ENCODE assay signal across 8 cellular contexts in genomic region chr16:75109732-75110243, GRCh38. TPM values are rescaled to one million over a fixed set of nuclear protein-coding genes. Genes with fewer than 3 reads are reported as not detected.
A peak's percentile ranks its signal among the peaks of the same experiment; 100 is the strongest.
DNase-seq lines count a peak whose midpoint lies in the region; ATAC-seq, FAIRE-seq and TF ChIP-seq lines count a peak whose summit lies in the region.
"Had no signal": no experiment of that assay in that cellular context is flagged by ENCODE, and none has a peak within 500 bp of the region (broad histone marks: within the 10 kb centered on the region; RNA-seq: fewer than 3 reads in every experiment).

No MANE protein-coding gene starts in this region.

- BruUV-seq in HCT116 (replicated peaks; lab: Mats Ljungman, UMichigan) = no TSS peak

- H3K79me2 ChIP-seq in HCT116 (ENCODE audit: insufficient read depth, low read length) = no peaks in the 10 kb centered on the region

- peaks cover 35 to 49% of the 10 kb centered on the region in 2 experiments for H3K4me1 ChIP-seq in HCT116 (ENCODE audit: control insufficient read depth in 1 of 2, insufficient read depth in 2 of 2, low read length in 2 of 2)

- TF ChIP-seq CTCF in HCT116 (IDR thresholded peaks at IDR 0.05 in 2 of 3, conservative IDR thresholded peaks at IDR 0.05 in 1 of 3; ENCODE audit: borderline replicate concordance in 1 of 3, insufficient read depth in 1 of 3, low read depth in 2 of 3, low read length in 2 of 3) (no peak), epithelial cell of proximal tubule (conservative IDR thresholded peaks at IDR 0.05; ENCODE audit: low read depth, low read length) (peak; percentile 8), progenitor cell of endocrine pancreas (IDR thresholded peaks at IDR 0.05; ENCODE audit: unreplicated experiment) (no peak), D721Med (IDR thresholded peaks at IDR 0.05; ENCODE audit: insufficient read depth, missing control alignments) (no peak)

- CTCF ChIA-PET in HCT116 (lab: Charles Lee) = interaction anchor here (0.9 to 4.4 kb wide), 7 partner anchors 10 to 206 kb away, joined by 3 to 116 read pairs (median 5); partner anchors contain the start of gene ZNRF1

- H3K36me3 Mint-ChIP-seq in progenitor cell of endocrine pancreas (ENCODE audit: insufficient read depth) = peaks cover 5% of the 10 kb centered on the region

- no peak overlapping the region for H2AFZ ChIP-seq in HCT116 (ENCODE audit: low read depth, low read length, poor library complexity, severe bottlenecking)

- H3K4me2 ChIP-seq in HCT116 (ENCODE audit: low read length) = peak overlapping the region; percentile 79

- TF ChIP-seq RAD21 in HCT116 (IDR thresholded peaks at IDR 0.05; ENCODE audit: low read depth) = no peak

- no peaks in the 10 kb centered on the region for H3K9me2 ChIP-seq in HCT116 (ENCODE audit: insufficient read depth)

- H3K27ac Mint-ChIP-seq in progenitor cell of endocrine pancreas = peak overlapping the region; percentile 80

- no peaks in the 10 kb centered on the region for H3K9me3 Mint-ChIP-seq in progenitor cell of endocrine pancreas (ENCODE audit: low read depth)

- FAIRE-seq in D721Med (lab: Jason Lieb, UNC) = no peak

- H3K4me1 Mint-ChIP-seq in progenitor cell of endocrine pancreas (ENCODE audit: low read depth) = peaks cover 9% of the 10 kb centered on the region

- POLR2A ChIA-PET in HCT116 (lab: Charles Lee) = interaction anchor here (1.2 to 3.1 kb wide), 3 partner anchors 111 to 125 kb away, joined by 3 to 19 read pairs (median 17); partner anchors contain the start of genes WDR59 and ZNRF1

- no peaks in the 10 kb centered on the region for H3K27me3 Mint-ChIP-seq in progenitor cell of endocrine pancreas

- no peaks in the 10 kb centered on the region for H3K9me3 ChIP-seq in HCT116 (ENCODE audit: control insufficient read depth in 1 of 2, insufficient read depth in 1 of 2, low read depth in 1 of 2, low read length in 2 of 2)
- H3K9me3 ChIP-seq: SJSA1 had no signal

- H3K27me3 ChIP-seq in HCT116 (ENCODE audit: insufficient read depth, low read length) = no peaks in the 10 kb centered on the region
- H3K27me3 ChIP-seq: SJSA1 had no signal

- peak overlapping the region; percentile 81 for H3K9ac ChIP-seq in HCT116 (ENCODE audit: low read length)

- no peak overlapping the region for H3K4me3 Mint-ChIP-seq in progenitor cell of endocrine pancreas (ENCODE audit: low read depth)

- no peaks in the 10 kb centered on the region for H4K20me1 ChIP-seq in HCT116 (ENCODE audit: insufficient read depth)

- intact Hi-C loops in HCT116 (cut with micrococcal nuclease) = loop anchor here (2.0 to 10.0 kb wide), 2 partner anchors 123 to 295 kb away; no protein-coding TSS in a partner anchor

- no peak; the same call in 1 of the 2 replicates for ATAC-seq in HCT116
- ATAC-seq in GM18861 (IDR thresholded peaks at IDR 0.05; ENCODE audit: unreplicated experiment) = no peak

- peak overlapping the region; percentile 91 for H3K27ac ChIP-seq in HCT116 (ENCODE audit: low read depth, low read length)

- no peak for TF ChIP-seq POLR2A in HCT116 (IDR thresholded peaks at IDR 0.05; ENCODE audit: borderline replicate concordance, extremely low read depth, insufficient read depth, insufficient read length)

- H3K4me3 ChIP-seq in HCT116 (replicated peaks in 1 of 2; ENCODE audit: low read depth in 1 of 2, low read length in 2 of 2) = peak overlapping the region in 1 of 2 experiments; percentile 52; a peak in 2 of 4 replicates
- no peak overlapping the region for H3K4me3 ChIP-seq in epithelial cell of proximal tubule (ENCODE audit: low read depth, low read length)
- H3K4me3 ChIP-seq: SJSA1 had no signal

- no peak for DNase-seq in HCT116 (ENCODE audit: low read depth, low spot score)
- peak; percentile 61 for DNase-seq in RPMI8226
- DNase-seq in epithelial cell of proximal tubule (ENCODE audit: low read depth) = no peak
- DNase-seq in progenitor cell of endocrine pancreas (ENCODE audit: low spot score, unreplicated experiment) = no peak
- DNase-seq in activated CD8-positive, alpha-beta memory T cell treated with anti-CD3 and anti-CD28 coated beads for 24 hours = no peak
- DNase-seq in D721Med (ENCODE audit: insufficient read length, low spot score) = no peak

- RAD21 ChIA-PET in HCT116 (lab: Charles Lee; ENCODE audit: low non-redundant PET in 1 of 2, low total read pairs in 2 of 2, uncharacterized antibody in 2 of 2, unreplicated experiment in 2 of 2) = interaction anchor here (1.1 to 3.5 kb wide), 2 partner anchors 111 to 112 kb away, joined by 3 to 33 read pairs; partner anchors contain the start of gene ZNRF1 (in 2 of the 2)

- H3K36me3 ChIP-seq in HCT116 (ENCODE audit: control insufficient read depth in 1 of 2, insufficient read depth in 2 of 2, low read length in 2 of 2) = peaks cover 0 to 5% of the 10 kb centered on the region in 2 experiments; a peak in 1 of 4 replicates

TF ChIP-seq in HCT116, 20 proteins besides CTCF, POLR2A, EP300 and RAD21:
- TF ChIP-seq EGR1 (IDR thresholded peaks at IDR 0.05; ENCODE audit: low read depth) = no peak
- no peak for TF ChIP-seq TCF7L2 (IDR thresholded peaks at IDR 0.05; ENCODE audit: borderline replicate concordance, extremely low read depth, insufficient read depth, insufficient read length)
- no peak for TF ChIP-seq MAX (IDR thresholded peaks at IDR 0.05)
- no peak for TF ChIP-seq EZH2phosphoT487 (IDR thresholded peaks at IDR 0.05; ENCODE audit: borderline replicate concordance)
- no peak for TF ChIP-seq FOSL1 (IDR thresholded peaks at IDR 0.05; ENCODE audit: low read depth)
- no peak for TF ChIP-seq CEBPB (IDR thresholded peaks at IDR 0.05; ENCODE audit: low read depth)
- TF ChIP-seq ELF1 (IDR thresholded peaks at IDR 0.05; ENCODE audit: borderline replicate concordance, low read depth) = no peak
- TF ChIP-seq YY1 (IDR thresholded peaks at IDR 0.05; ENCODE audit: extremely low read depth, insufficient replicate concordance, low read depth, low read length) = no peak
- no peak for TF ChIP-seq EZH2 (IDR thresholded peaks at IDR 0.05)
- TF ChIP-seq ZBTB33 (IDR thresholded peaks at IDR 0.05; ENCODE audit: extremely low read depth, insufficient replicate concordance, low read length) = no peak
- TF ChIP-seq ATF3 (IDR thresholded peaks at IDR 0.05) = no peak
- TF ChIP-seq SIN3A (IDR thresholded peaks at IDR 0.05; ENCODE audit: low read depth) = no peak
- TF ChIP-seq SRF (IDR thresholded peaks at IDR 0.05; ENCODE audit: low read depth) = no peak
- no peak; the same call in 1 of the 2 replicates for TF ChIP-seq POLR2AphosphoS5 (IDR thresholded peaks at IDR 0.05; ENCODE audit: low read depth, low read length)
- TF ChIP-seq REST (IDR thresholded peaks at IDR 0.05; ENCODE audit: low read depth) = no peak

RNA-seq across cellular contexts. Expression of gene LDHD, which starts 6.8 kb away (rescaled TPM):
- 3.4 TPM for total RNA-seq in HCT116 (2021; ENCODE audit: unreplicated experiment)
- 5.7 and 6.6 TPM in 2 replicates for polyA plus RNA-seq in HCT116 (2012)
- 0.12 TPM in 1 of 2 replicates, not detected in the other for total RNA-seq in epithelial cell of proximal tubule
- total RNA-seq in progenitor cell of endocrine pancreas = 0.64 and 0.89 TPM in 2 replicates

RNA-seq across cellular contexts. Expression of gene ZFP1, which starts 38.5 kb away (rescaled TPM):
- total RNA-seq in HCT116 (2021; ENCODE audit: unreplicated experiment) (12.8 TPM), epithelial cell of proximal tubule (8.1 and 9.2 TPM in 2 replicates), progenitor cell of endocrine pancreas (16.3 and 17.5 TPM in 2 replicates)
- polyA plus RNA-seq in HCT116 (2012) = 6.2 and 7.1 TPM in 2 replicates
